ENCODE assay signal across 2 cellular contexts in the genomic region with DNA sequence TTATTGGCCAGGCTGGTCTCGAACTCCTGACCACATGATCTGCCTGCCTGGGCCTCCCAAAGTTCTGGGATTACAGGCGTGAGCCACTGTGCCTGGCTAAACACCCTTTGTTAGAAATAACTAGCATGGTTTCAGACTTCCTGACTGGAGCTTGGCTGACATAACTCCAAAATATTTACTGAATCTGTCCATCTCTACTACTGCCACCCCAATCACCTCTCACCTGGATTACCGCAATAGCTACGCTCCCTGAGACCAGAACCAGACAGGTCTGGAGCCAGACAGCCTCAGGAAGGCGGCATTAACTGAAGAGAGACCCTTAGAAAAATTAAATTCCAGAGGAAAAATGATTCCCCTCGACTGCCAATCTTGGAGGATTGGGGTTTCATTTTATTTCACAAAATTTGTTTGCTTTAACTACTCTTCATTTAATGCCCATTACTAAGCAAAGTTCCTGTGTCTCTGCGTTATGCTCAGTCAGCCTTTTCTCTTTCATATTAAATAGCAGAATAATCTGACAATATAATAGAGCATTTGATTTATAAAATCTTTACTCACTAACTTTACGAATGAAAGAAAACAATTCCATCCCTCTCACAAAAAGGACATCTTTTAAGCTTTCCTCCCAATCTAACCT.
TF ChIP-seq lines count a peak whose summit lies in the region.

No MANE protein-coding gene starts in this region.

TF ChIP-seq in IMR-90, 13 proteins besides CTCF, POLR2A, EP300 and RAD21:
- TF ChIP-seq BHLHE40 (IDR thresholded peaks at IDR 0.05; ENCODE audit: low read depth, low read length) (no peak), FOS (IDR thresholded peaks at IDR 0.05; ENCODE audit: low read depth, low read length) (no peak), CEBPB (IDR thresholded peaks at IDR 0.05; ENCODE audit: low read depth, low read length) (no peak), MAFK (IDR thresholded peaks at IDR 0.05; ENCODE audit: low read depth, low read length) (peak; percentile 47), RCOR1 (IDR thresholded peaks at IDR 0.05; ENCODE audit: insufficient replicate concordance, low read length) (no peak), CHD1 (IDR thresholded peaks at IDR 0.05; ENCODE audit: low read depth, low read length) (no peak), ELK1 (IDR thresholded peaks at IDR 0.05; ENCODE audit: borderline replicate concordance, low read depth, low read length) (no peak)
- TF ChIP-seq, protein P1, sequence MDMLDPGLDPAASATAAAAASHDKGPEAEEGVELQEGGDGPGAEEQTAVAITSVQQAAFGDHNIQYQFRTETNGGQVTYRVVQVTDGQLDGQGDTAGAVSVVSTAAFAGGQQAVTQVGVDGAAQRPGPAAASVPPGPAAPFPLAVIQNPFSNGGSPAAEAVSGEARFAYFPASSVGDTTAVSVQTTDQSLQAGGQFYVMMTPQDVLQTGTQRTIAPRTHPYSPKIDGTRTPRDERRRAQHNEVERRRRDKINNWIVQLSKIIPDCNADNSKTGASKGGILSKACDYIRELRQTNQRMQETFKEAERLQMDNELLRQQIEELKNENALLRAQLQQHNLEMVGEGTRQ (IDR thresholded peaks at IDR 0.05; ENCODE audit: low read depth, low read length): no peak

TF ChIP-seq in HepG2, 621 proteins besides CTCF, POLR2A, EP300 and RAD21:
- peak in 1 of 2 experiments; percentile 56; a peak in 2 of 4 replicates for TF ChIP-seq MAFK (conservative IDR thresholded peaks at IDR 0.05 in 1 of 2, IDR thresholded peaks at IDR 0.05 in 1 of 2; ENCODE audit: low read length in 2 of 2)
- TF ChIP-seq, protein P2, sequence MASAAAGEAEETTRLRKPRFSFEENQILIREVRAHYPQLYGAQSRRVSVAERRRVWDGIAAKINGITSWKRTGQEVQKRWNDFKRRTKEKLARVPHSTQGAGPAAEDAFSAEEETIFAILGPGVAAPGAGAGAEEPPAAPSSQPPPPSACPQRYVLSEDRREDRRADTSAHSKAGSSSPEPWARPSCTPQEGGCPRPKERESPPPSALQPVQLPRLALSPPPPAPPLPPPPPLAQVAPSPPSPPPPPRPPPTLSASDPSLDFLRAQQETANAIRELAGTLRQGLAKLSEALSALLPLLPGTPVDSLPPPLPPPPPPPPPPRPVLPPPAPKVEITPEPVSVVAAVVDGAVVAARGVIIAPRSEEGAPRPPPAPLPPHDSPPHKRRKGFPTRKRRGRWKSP (CRISPR knock-in tag; IDR thresholded peaks at IDR 0.05): no peak
- 0 out of 2 replicates have a peak, but pooled peaks have one; percentile 39 for TF ChIP-seq MAFF (IDR thresholded peaks at IDR 0.05; ENCODE audit: low read depth, low read length)
TF ChIP-seq in HepG2: peak in this region for 2.
